In the genomic region with DNA sequence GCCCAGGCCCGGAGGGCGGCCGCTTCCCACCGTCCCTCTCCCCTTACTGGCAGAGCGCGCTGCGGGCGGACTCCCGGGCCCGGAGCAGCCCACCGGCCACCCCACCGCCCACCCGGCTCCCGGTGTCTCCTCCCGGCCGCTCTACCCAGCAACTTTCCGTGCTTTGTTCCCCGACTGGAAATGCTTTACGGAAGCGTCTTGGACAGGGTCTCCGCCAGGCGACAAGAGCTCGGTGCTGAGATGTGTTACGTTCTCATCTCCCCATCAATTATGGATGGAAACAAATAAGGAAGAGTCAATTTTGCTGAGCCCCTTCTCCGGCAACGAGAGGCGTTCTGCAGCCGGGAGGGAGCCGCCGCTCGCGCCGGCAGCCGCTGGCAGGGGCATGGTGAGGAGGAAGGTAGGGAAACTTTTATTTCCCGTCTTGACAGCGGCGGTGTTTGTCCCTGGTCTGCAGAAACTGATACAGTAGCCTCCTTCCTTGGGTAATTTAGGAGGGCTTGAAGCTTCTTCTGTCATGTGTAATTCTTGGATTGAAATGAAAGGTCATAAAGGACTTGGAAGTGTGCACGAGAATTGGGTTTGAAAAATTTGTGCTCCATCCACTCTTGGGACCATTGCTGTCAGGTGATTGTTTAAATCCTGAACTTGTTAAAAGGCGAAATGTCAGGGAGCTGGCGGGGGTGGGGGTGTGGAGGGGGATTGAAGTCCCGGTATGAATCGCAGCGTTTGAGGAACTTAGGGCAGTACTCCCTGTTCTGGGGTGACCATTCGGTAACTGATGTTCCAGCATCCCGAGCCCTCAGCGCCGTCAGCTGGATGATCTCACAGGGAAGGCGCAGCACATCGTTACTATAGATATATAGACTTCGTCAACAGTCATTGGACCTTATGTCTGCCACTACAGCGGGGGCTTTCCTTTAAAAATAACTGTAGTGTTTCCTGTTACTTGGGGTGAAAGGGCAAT, we compare ENCODE assay signal across 8 cellular contexts. TPM values are rescaled to one million over a fixed set of nuclear protein-coding genes. Genes with fewer than 3 reads are reported as not detected.
A peak's percentile ranks its signal among the peaks of the same experiment; 100 is the strongest.
DNase-seq lines count a peak whose midpoint lies in the region; ATAC-seq and TF ChIP-seq lines count a peak whose summit lies in the region.

No MANE protein-coding gene starts in this region.

- DNase-seq in HAP-1 (ENCODE audit: low spot score in 2 of 2) = peak; percentile 19 to 41
- DNase-seq in astrocyte of the cerebellum (ENCODE audit: low read depth) = no peak
- DNase-seq in activated CD8-positive, alpha-beta T cell treated with anti-CD3 and anti-CD28 coated beads for 36 hours = no peak
- DNase-seq in NCI-H1436 treated with DMSO at 0.1 percent for 48 hours (lab: John Stamatoyannopoulos, UW) = no peak
- no peak for DNase-seq in mucosa of gallbladder (ENCODE audit: low spot score)
- no peak for DNase-seq in activated effector memory CD4-positive, alpha-beta T cell treated with Interleukin-2 at 50 U/mL for 16 hours

- H3K27me3 ChIP-seq in HAP-1 (ENCODE audit: low read depth) (no peaks in the 10 kb centered on the region), skeletal muscle tissue (ENCODE audit: control insufficient read depth in 3 of 3, insufficient read depth in 3 of 3, low read length in 3 of 3) (no peaks in the 10 kb centered on the region)

- H3K4me1 Mint-ChIP-seq in activated CD8-positive, alpha-beta T cell treated with anti-CD3 and anti-CD28 coated beads for 36 hours (ENCODE audit: low read depth) = no peaks in the 10 kb centered on the region

- H3K4me3 ChIP-seq in HAP-1 = peak overlapping the region; percentile 53
- H3K4me3 ChIP-seq in astrocyte of the cerebellum (ENCODE audit: low read depth, low read length) = peak overlapping the region; percentile 60
- peak overlapping the region; percentile 67 for H3K4me3 ChIP-seq in iPS-11a (ENCODE audit: low read depth, low read length)
- H3K4me3 ChIP-seq in skeletal muscle tissue (ENCODE audit: low read length in 3 of 3) = peak overlapping the region; percentile 80 to 91 (median 85)

- in situ Hi-C loops in HAP-1 (cut with MboI; ENCODE audit: low sequenced_read_pairs) = loop anchor here (25.0 kb wide), 2 partner anchors 269 to 569 kb away; no protein-coding TSS in a partner anchor
- in situ Hi-C loops in astrocyte of the cerebellum (cut with HindIII; ENCODE audit: low sequenced_read_pairs) = loop anchor here (25.0 kb wide), 1 partner anchor 569 kb away; no protein-coding TSS in a partner anchor

- CTCF ChIA-PET in activated CD8-positive, alpha-beta T cell treated with anti-CD3 and anti-CD28 coated beads for 36 hours (lab: Charles Lee) = interaction anchor here (0.6 kb wide), 1 partner anchor 561 kb away, joined by 3 read pairs; no protein-coding TSS in a partner anchor

- peak overlapping the region; percentile 84 to 91 (median 90) for H3K9ac ChIP-seq in skeletal muscle tissue (ENCODE audit: low read depth in 1 of 3, low read length in 3 of 3)

- intact Hi-C loops in activated CD8-positive, alpha-beta T cell treated with anti-CD3 and anti-CD28 coated beads for 36 hours (cut with micrococcal nuclease) = loop anchor here (10.0 kb wide), 1 partner anchor 266 kb away; no protein-coding TSS in a partner anchor

- ATAC-seq in activated CD8-positive, alpha-beta T cell treated with anti-CD3 and anti-CD28 coated beads for 36 hours = no peak

- H3K4me1 ChIP-seq in HAP-1 = peaks cover 25% of the 10 kb centered on the region
- peaks cover 23 to 34% (median 30%) of the 10 kb centered on the region in 3 donors for H3K4me1 ChIP-seq in skeletal muscle tissue (ENCODE audit: control insufficient read depth in 3 of 3, insufficient read depth in 3 of 3, low read length in 3 of 3)

- peak overlapping the region; percentile 77 for H3K27ac ChIP-seq in skeletal muscle tissue (ENCODE audit: low read depth, low read length)

- H3K36me3 Mint-ChIP-seq in activated CD8-positive, alpha-beta T cell treated with anti-CD3 and anti-CD28 coated beads for 36 hours (ENCODE audit: low read depth) = no peaks in the 10 kb centered on the region

- TF ChIP-seq CTCF in astrocyte of the cerebellum (IDR thresholded peaks at IDR 0.05; ENCODE audit: low read depth, low read length, missing control alignments) = no peak
- TF ChIP-seq CTCF in activated CD8-positive, alpha-beta T cell treated with anti-CD3 and anti-CD28 coated beads for 36 hours (IDR thresholded peaks at IDR 0.05) = no peak

- no peaks in the 10 kb centered on the region for H3K9me3 Mint-ChIP-seq in activated CD8-positive, alpha-beta T cell treated with anti-CD3 and anti-CD28 coated beads for 36 hours

- POLR2A ChIA-PET in activated CD8-positive, alpha-beta T cell treated with anti-CD3 and anti-CD28 coated beads for 36 hours (lab: Charles Lee) = interaction anchor here (1.3 kb wide), 1 partner anchor 18 kb away, joined by 3 read pairs; no protein-coding TSS in a partner anchor

- H3K9me3 ChIP-seq in HAP-1 (no peaks in the 10 kb centered on the region), skeletal muscle tissue (ENCODE audit: control insufficient read depth in 3 of 3, low read length in 3 of 3) (no peaks in the 10 kb centered on the region)

- no peak overlapping the region for H3K27ac Mint-ChIP-seq in activated CD8-positive, alpha-beta T cell treated with anti-CD3 and anti-CD28 coated beads for 36 hours

- H3K4me3 Mint-ChIP-seq in activated CD8-positive, alpha-beta T cell treated with anti-CD3 and anti-CD28 coated beads for 36 hours = no peak overlapping the region

- H3K27me3 Mint-ChIP-seq in activated CD8-positive, alpha-beta T cell treated with anti-CD3 and anti-CD28 coated beads for 36 hours = peaks cover 36% of the 10 kb centered on the region

- H3K36me3 ChIP-seq in HAP-1 (replicated peaks) = no peaks in the 10 kb centered on the region
- H3K36me3 ChIP-seq in skeletal muscle tissue (ENCODE audit: control insufficient read depth in 3 of 3, insufficient read depth in 3 of 3, low read length in 3 of 3) = no peaks in the 10 kb centered on the region

RNA-seq across cellular contexts. Expression of gene SEMA6D, which starts 1.5 kb away (rescaled TPM):
- total RNA-seq in skeletal muscle tissue (26.6 TPM), mucosa of gallbladder (9.8 TPM)
- not detected for total RNA-seq in activated CD8-positive, alpha-beta T cell treated with anti-CD3 and anti-CD28 coated beads for 36 hours

Comparison
In these comparisons a context has a peak if more than half of its experiments do, and no peak if none do; other contexts are left out.
1. DNase-seq: peak in HAP-1 (2 of 2); none in astrocyte of the cerebellum (single experiment), activated CD8-positive, alpha-beta T cell treated with anti-CD3 and anti-CD28 coated beads for 36 hours (single experiment), NCI-H1436 treated with DMSO at 0.1 percent for 48 hours (single experiment), mucosa of gallbladder (single experiment) and activated effector memory CD4-positive, alpha-beta T cell treated with Interleukin-2 at 50 U/mL for 16 hours (single experiment).
2. RNA of gene SEMA6D, which starts 1.5 kb away (total RNA-seq): 26.6 TPM in skeletal muscle tissue (single experiment) and 9.8 TPM in mucosa of gallbladder (single experiment); not detected in activated CD8-positive, alpha-beta T cell treated with anti-CD3 and anti-CD28 coated beads for 36 hours; every median in the first group is over 10 times any median in the second.
3. Peak in every context shown above with its lines, with median percentiles within 50 percentile points of each other: H3K4me3 ChIP-seq.